40 cellular contexts compared by ENCODE assay signal in genomic region chr12:27394676-27395075, GRCh38. TPM values are rescaled to one million over a fixed set of nuclear protein-coding genes. Genes with fewer than 3 reads are reported as not detected.
"Had no signal": no experiment of that assay in that cellular context is flagged by ENCODE, and none has a peak within 500 bp of the region (broad histone marks: within the 10 kb centered on the region; RNA-seq: fewer than 3 reads in every experiment).

No MANE protein-coding gene starts in this region.

- DNase-seq: activated B cell treated with CpG ODN at 0.5 μM for 24 hours; activated CD4-positive, alpha-beta memory T cell treated with anti-CD3 and anti-CD28 coated beads for 36 hours; activated CD4-positive, alpha-beta T cell treated with anti-CD3 and anti-CD28 coated beads for 4 hours; activated CD4-positive, alpha-beta T cell treated with anti-CD3 and anti-CD28 coated beads, Interleukin-2, amount 50 U/mL, for 1 hour; activated CD4-positive, alpha-beta T cell treated with anti-CD3 and anti-CD28 coated beads, Interleukin-2, amount 50 U/mL, for 4 hours; activated CD4-positive, CD25-positive, alpha-beta regulatory T cell treated with anti-CD3 and anti-CD28 coated beads, Interleukin-2, amount 50 U/mL, for 72 hours; activated CD8-positive, alpha-beta memory T cell treated with anti-CD3 and anti-CD28 coated beads, Interleukin-2, amount 50 U/mL, for 4 hours; activated CD8-positive, alpha-beta T cell treated with anti-CD3 and anti-CD28 coated beads for 36 hours; activated effector memory CD4-positive, alpha-beta T cell treated with anti-CD3 and anti-CD28 coated beads, Interleukin-2, amount 50 U/mL, for 16 hours; activated gamma-delta T cell treated with Interleukin-2 at 50 U/mL for 16 hours; activated naive CD4-positive, alpha-beta T cell; activated naive CD4-positive, alpha-beta T cell treated with anti-CD3 and anti-CD28 coated beads for 36 hours; activated naive CD4-positive, alpha-beta T cell treated with anti-CD3 and anti-CD28 coated beads, Interleukin-2, amount 50 U/mL, for 16 hours; activated naive CD8-positive, alpha-beta T cell treated with anti-CD3 and anti-CD28 coated beads for 36 hours; activated T-cell treated with anti-CD3 and anti-CD28 coated beads for 4 hours; activated T-cell treated with anti-CD3 and anti-CD28 coated beads, Interleukin-2, amount 50 U/mL, for 1 hour; activated T-cell treated with anti-CD3 and anti-CD28 coated beads, Interleukin-2, amount 50 U/mL, for 4 hours; activated T-cell treated with anti-CD3 and anti-CD28 coated beads, Interleukin-2, amount 50 U/mL, for 72 hours; adrenal gland; amniotic stem cell; aorta; body of pancreas; brain microvascular endothelial cell; caudate nucleus; cerebellar nuclear complex; T-helper 2 cell; T-helper 9 cell had no signal

- H3K9me3 ChIP-seq: adrenal gland, body of pancreas had no signal

- H3K27me3 Mint-ChIP-seq: activated B cell treated with CpG ODN at 0.5 μM for 24 hours; activated CD4-positive, alpha-beta memory T cell treated with anti-CD3 and anti-CD28 coated beads for 36 hours; activated CD8-positive, alpha-beta T cell treated with anti-CD3 and anti-CD28 coated beads for 36 hours had no signal

- H3K4me3 Mint-ChIP-seq: activated B cell treated with CpG ODN at 0.5 μM for 24 hours; activated CD4-positive, alpha-beta memory T cell treated with anti-CD3 and anti-CD28 coated beads for 36 hours; activated CD8-positive, alpha-beta T cell treated with anti-CD3 and anti-CD28 coated beads for 36 hours; activated naive CD4-positive, alpha-beta T cell treated with anti-CD3 and anti-CD28 coated beads for 36 hours; activated naive CD8-positive, alpha-beta T cell treated with anti-CD3 and anti-CD28 coated beads for 36 hours; activated T-cell treated with anti-CD3 and anti-CD28 coated beads, Interleukin-2, amount 50 U/mL, for 4 hours; activated T-cell treated with anti-CD3 and anti-CD28 coated beads, Interleukin-2, amount 50 U/mL, for 72 hours; activated T-helper 1 cell treated with anti-CD3 and anti-CD28 coated beads, Interleukin-12 subunit alpha, Interleukin-12 subunit beta, Interleukin-2, Interleukin-4 antibody, amounts not matched to agents 30 ng/mL and 10 ng/mL and 1 ng/mL, durations not matched to agents 14 hours and 24 hours and 36 hours; activated T-helper 17 cell treated with anti-CD3 and anti-CD28 coated beads, Interleukin-2, amount 50 U/mL, for 72 hours; central memory CD8-positive, alpha-beta T cell; T-helper 1 cell treated with Interleukin-12 subunit alpha and Interleukin-12 subunit beta and Interleukin-4 antibody, amounts not matched to agents 30 μg/mL and 1 μg/mL, for 36 hours; T-helper 2 cell treated with Interferon-gamma antibody and Interleukin-4, amounts not matched to agents 5 μg/mL and 100 μg/mL, for 36 hours had no signal

- ATAC-seq: activated CD8-positive, alpha-beta T cell treated with anti-CD3 and anti-CD28 coated beads for 36 hours; activated naive CD4-positive, alpha-beta T cell treated with anti-CD3 and anti-CD28 coated beads, Interleukin-2, amount 50 U/mL, for 72 hours; activated T-cell treated with anti-CD3 and anti-CD28 coated beads, Interleukin-2, amount 50 U/mL, for 4 hours; activated T-cell treated with anti-CD3 and anti-CD28 coated beads, Interleukin-2, amount 50 U/mL, for 72 hours; activated T-helper 17 cell treated with anti-CD3 and anti-CD28 coated beads, Interleukin-2, amount 50 U/mL, for 72 hours; body of pancreas had no signal

- H3K27ac Mint-ChIP-seq: activated B cell treated with CpG ODN at 0.5 μM for 24 hours; activated CD4-positive, alpha-beta memory T cell treated with anti-CD3 and anti-CD28 coated beads for 36 hours; activated CD8-positive, alpha-beta T cell treated with anti-CD3 and anti-CD28 coated beads for 36 hours; activated naive CD4-positive, alpha-beta T cell treated with anti-CD3 and anti-CD28 coated beads for 36 hours; activated naive CD4-positive, alpha-beta T cell treated with anti-CD3 and anti-CD28 coated beads, Interleukin-2, amount 50 U/mL, for 72 hours; activated naive CD8-positive, alpha-beta T cell treated with anti-CD3 and anti-CD28 coated beads for 36 hours; activated T-cell treated with anti-CD3 and anti-CD28 coated beads, Interleukin-2, amount 50 U/mL, for 72 hours; activated T-helper 1 cell treated with anti-CD3 and anti-CD28 coated beads, Interleukin-12 subunit alpha, Interleukin-12 subunit beta, Interleukin-2, Interleukin-4 antibody, amounts not matched to agents 30 ng/mL and 10 ng/mL and 1 ng/mL, durations not matched to agents 14 hours and 24 hours and 36 hours; activated T-helper 17 cell treated with anti-CD3 and anti-CD28 coated beads, Interleukin-2, amount 50 U/mL, for 72 hours; T-helper 1 cell treated with Interleukin-12 subunit alpha and Interleukin-12 subunit beta and Interleukin-4 antibody, amounts not matched to agents 30 μg/mL and 1 μg/mL, for 36 hours; T-helper 2 cell treated with Interferon-gamma antibody and Interleukin-4, amounts not matched to agents 5 μg/mL and 100 μg/mL, for 36 hours had no signal

- H3K4me1 Mint-ChIP-seq: activated B cell treated with CpG ODN at 0.5 μM for 24 hours; activated naive CD8-positive, alpha-beta T cell treated with anti-CD3 and anti-CD28 coated beads for 36 hours; activated T-helper 17 cell treated with anti-CD3 and anti-CD28 coated beads, Interleukin-2, amount 50 U/mL, for 72 hours; central memory CD8-positive, alpha-beta T cell had no signal

- H3K27ac ChIP-seq: adrenal gland, body of pancreas, brain microvascular endothelial cell, breast epithelium, cardiac muscle cell, VCaP had no signal

- H3K27me3 ChIP-seq: adrenal gland, body of pancreas, brain microvascular endothelial cell, breast epithelium, cardiac muscle cell had no signal

- H3K4me1 ChIP-seq: adrenal gland, body of pancreas, breast epithelium had no signal

- H3K9me3 Mint-ChIP-seq: activated CD4-positive, alpha-beta memory T cell treated with anti-CD3 and anti-CD28 coated beads for 36 hours; activated CD8-positive, alpha-beta T cell treated with anti-CD3 and anti-CD28 coated beads for 36 hours; activated naive CD4-positive, alpha-beta T cell treated with anti-CD3 and anti-CD28 coated beads for 36 hours; activated naive CD4-positive, alpha-beta T cell treated with anti-CD3 and anti-CD28 coated beads, Interleukin-2, amount 50 U/mL, for 72 hours; activated naive CD8-positive, alpha-beta T cell treated with anti-CD3 and anti-CD28 coated beads for 36 hours; activated T-cell treated with anti-CD3 and anti-CD28 coated beads, Interleukin-2, amount 50 U/mL, for 4 hours; activated T-helper 17 cell treated with anti-CD3 and anti-CD28 coated beads, Interleukin-2, amount 50 U/mL, for 72 hours; central memory CD8-positive, alpha-beta T cell; T-helper 1 cell treated with Interleukin-12 subunit alpha and Interleukin-12 subunit beta and Interleukin-4 antibody, amounts not matched to agents 30 μg/mL and 1 μg/mL, for 36 hours; T-helper 2 cell treated with Interferon-gamma antibody and Interleukin-4, amounts not matched to agents 5 μg/mL and 100 μg/mL, for 36 hours had no signal

- H3K36me3 Mint-ChIP-seq: activated naive CD4-positive, alpha-beta T cell treated with anti-CD3 and anti-CD28 coated beads, Interleukin-2, amount 50 U/mL, for 72 hours had no signal

- H3K36me3 ChIP-seq: adrenal gland, brain microvascular endothelial cell, breast epithelium, cardiac muscle cell had no signal

- H3K4me3 ChIP-seq: adrenal gland, body of pancreas, breast epithelium, cardiac muscle cell had no signal

- FAIRE-seq: astrocyte, TTC549 had no signal

RNA-seq across cellular contexts. Expression of gene SMCO2, which starts 51.9 kb away (rescaled TPM):
- total RNA-seq: activated B cell treated with CpG ODN at 0.5 μM for 24 hours; activated CD8-positive, alpha-beta memory T cell treated with anti-CD3 and anti-CD28 coated beads for 36 hours; activated naive CD8-positive, alpha-beta T cell treated with anti-CD3 and anti-CD28 coated beads for 36 hours; activated T-cell treated with anti-CD3 and anti-CD28 coated beads, Interleukin-2, amount 50 U/mL, for 4 hours; body of pancreas; breast epithelium; cardiac muscle cell; chondrocyte had no signal
- polyA plus RNA-seq: cardiac muscle cell had no signal
